Comparison of ENCODE assay signal across 29 cellular contexts in genomic region chr2:106869512-106870276, GRCh38. TPM values are rescaled to one million over a fixed set of nuclear protein-coding genes. Genes with fewer than 3 reads are reported as not detected.
DNase-seq lines count a peak whose midpoint lies in the region; ATAC-seq and TF ChIP-seq lines count a peak whose summit lies in the region.
"Had no signal": no experiment of that assay in that cellular context is flagged by ENCODE, and none has a peak within 500 bp of the region (broad histone marks: within the 10 kb centered on the region; RNA-seq: fewer than 3 reads in every experiment).

No MANE protein-coding gene starts in this region.

- H3K4me1 Mint-ChIP-seq in endodermal cell = peaks cover 44% of the 10 kb centered on the region
- H3K4me1 Mint-ChIP-seq: stimulated activated naive B cell treated with anti-CD40 and anti-IgM and Interleukin-4, amounts not matched to agents 10 μg/mL and 1 μg/mL and 100 μg/mL, for 72 hours had no signal

- intact Hi-C loops in upper lobe of right lung (cut with DNase I) = no loop called here
- intact Hi-C loops in Right ventricle myocardium inferior (cut with DNase I) = no loop called here

- H3K27ac ChIP-seq in endodermal cell (ENCODE audit: low read depth, low read length) (peak overlapping the region; percentile 34), upper lobe of right lung (no peak overlapping the region)
- H3K27ac ChIP-seq: 22Rv1, cardiac muscle cell, esophagus squamous epithelium, heart right ventricle, RWPE1 had no signal

- H3K36me3 ChIP-seq in endodermal cell (ENCODE audit: control insufficient read depth, insufficient read depth, low read length) (no peaks in the 10 kb centered on the region), upper lobe of right lung (no peaks in the 10 kb centered on the region)
- H3K36me3 ChIP-seq: cardiac muscle cell, esophagus squamous epithelium, heart right ventricle had no signal

- DNase-seq in DMS153 (lab: John Stamatoyannopoulos, UW) = peak; percentile 12
- no peak for DNase-seq in DMS153 treated with DMSO at 0.1 percent for 48 hours (lab: John Stamatoyannopoulos, UW; ENCODE audit: unreplicated experiment)
- peak; percentile 85 for DNase-seq in NCI-H345 treated with DMSO at 0.1 percent for 48 hours (lab: John Stamatoyannopoulos, UW; ENCODE audit: unreplicated experiment)
- peak; percentile 77 for DNase-seq in endodermal cell
- no peak for DNase-seq in upper lobe of right lung
- no peak for DNase-seq in NK-92 (lab: John Stamatoyannopoulos, UW; ENCODE audit: unreplicated experiment)
- no peak for DNase-seq in Right ventricle myocardium inferior (ENCODE audit: missing footprints)
- DNase-seq: activated CD4-positive, alpha-beta memory T cell treated with anti-CD3 and anti-CD28 coated beads for 36 hours; activated CD4-positive, CD25-positive, alpha-beta regulatory T cell treated with anti-CD3 and anti-CD28 coated beads, Interleukin-2, amount 50 U/mL, for 72 hours; activated CD8-positive, alpha-beta memory T cell treated with anti-CD3 and anti-CD28 coated beads, Interleukin-2, amount 50 U/mL, for 4 hours; activated naive CD4-positive, alpha-beta T cell treated with anti-CD3 and anti-CD28 coated beads, Interleukin-2, amount 50 U/mL, for 16 hours; amygdala; cortex of kidney; esophagus squamous epithelium; foreskin melanocyte; heart right ventricle; Kasumi-1; mammary epithelial cell; NCI-H1694 treated with DMSO at 0.1 percent for 48 hours; NCI-H2171 treated with DMSO at 0.1 percent for 48 hours; NCI-H774; stimulated activated CD4-positive, alpha-beta T cell treated with anti-CD3 and anti-CD28 coated beads, Interleukin-4, amount 100 ng/mL, for 1 hour; stimulated activated naive B cell treated with anti-CD40 and anti-IgM and Interleukin-4, amounts not matched to agents 10 μg/mL and 1 μg/mL and 100 μg/mL, for 72 hours had no signal

- peak overlapping the region; percentile 13 for H3K4me3 Mint-ChIP-seq in endodermal cell
- H3K4me3 Mint-ChIP-seq: activated CD4-positive, alpha-beta memory T cell treated with anti-CD3 and anti-CD28 coated beads for 36 hours; stimulated activated naive B cell treated with anti-CD40 and anti-IgM and Interleukin-4, amounts not matched to agents 10 μg/mL and 1 μg/mL and 100 μg/mL, for 72 hours; T-helper 1 cell treated with Interleukin-12 subunit alpha and Interleukin-12 subunit beta and Interleukin-4 antibody, amounts not matched to agents 30 μg/mL and 1 μg/mL, for 36 hours had no signal

- peaks cover 2% of the 10 kb centered on the region for H3K9me3 Mint-ChIP-seq in endodermal cell
- H3K9me3 Mint-ChIP-seq: activated CD4-positive, alpha-beta memory T cell treated with anti-CD3 and anti-CD28 coated beads for 36 hours; T-helper 1 cell treated with Interleukin-12 subunit alpha and Interleukin-12 subunit beta and Interleukin-4 antibody, amounts not matched to agents 30 μg/mL and 1 μg/mL, for 36 hours had no signal

- WGBS in endodermal cell (ENCODE audit: insufficient coverage in 1 of 2, insufficient read length in 1 of 2), 2 experiments = 58 to 79% methylated on average over 5 to 8 of the region's 8 CpGs

- no peaks in the 10 kb centered on the region for H3K36me3 Mint-ChIP-seq in endodermal cell (ENCODE audit: low read depth)
- H3K36me3 Mint-ChIP-seq: activated CD4-positive, alpha-beta memory T cell treated with anti-CD3 and anti-CD28 coated beads for 36 hours; stimulated activated naive B cell treated with anti-CD40 and anti-IgM and Interleukin-4, amounts not matched to agents 10 μg/mL and 1 μg/mL and 100 μg/mL, for 72 hours had no signal

- no peak overlapping the region for H3K4me3 ChIP-seq in endodermal cell (ENCODE audit: low read length)
- H3K4me3 ChIP-seq in upper lobe of right lung = no peak overlapping the region
- H3K4me3 ChIP-seq: cardiac muscle cell, esophagus squamous epithelium, heart right ventricle had no signal

- no peaks in the 10 kb centered on the region for H3K27me3 Mint-ChIP-seq in endodermal cell (ENCODE audit: insufficient read depth)
- H3K27me3 Mint-ChIP-seq: activated CD4-positive, alpha-beta memory T cell treated with anti-CD3 and anti-CD28 coated beads for 36 hours had no signal

- H3K4me1 ChIP-seq in endodermal cell (ENCODE audit: control insufficient read depth, insufficient read depth, low read length) (peaks cover 14% of the 10 kb centered on the region), upper lobe of right lung (no peaks in the 10 kb centered on the region)

- H3K27me3 ChIP-seq in endodermal cell (ENCODE audit: control insufficient read depth, insufficient read depth, low read length, poor library complexity, severe bottlenecking) (no peaks in the 10 kb centered on the region), upper lobe of right lung (no peaks in the 10 kb centered on the region)
- H3K27me3 ChIP-seq: esophagus squamous epithelium had no signal

- peak overlapping the region; percentile 70 for H3K27ac Mint-ChIP-seq in endodermal cell
- H3K27ac Mint-ChIP-seq: activated CD4-positive, alpha-beta memory T cell treated with anti-CD3 and anti-CD28 coated beads for 36 hours; stimulated activated naive B cell treated with anti-CD40 and anti-IgM and Interleukin-4, amounts not matched to agents 10 μg/mL and 1 μg/mL and 100 μg/mL, for 72 hours; T-helper 1 cell treated with Interleukin-12 subunit alpha and Interleukin-12 subunit beta and Interleukin-4 antibody, amounts not matched to agents 30 μg/mL and 1 μg/mL, for 36 hours had no signal

- no peak overlapping the region for H3K9ac ChIP-seq in endodermal cell (ENCODE audit: extremely low read depth, low read length, poor library complexity, severe bottlenecking)

- peak; percentile 12 for ATAC-seq in upper lobe of right lung
- ATAC-seq in HG02973 (IDR thresholded peaks at IDR 0.05; ENCODE audit: unreplicated experiment) = no peak
- ATAC-seq in Right ventricle myocardium inferior = no peak
- ATAC-seq: heart right ventricle; right cardiac atrium; stimulated activated naive B cell treated with anti-CD40 and anti-IgM and Interleukin-4, amounts not matched to agents 10 μg/mL and 1 μg/mL and 100 μg/mL, for 72 hours had no signal

- peak; percentile 48 for TF ChIP-seq CTCF in endodermal cell (conservative IDR thresholded peaks at IDR 0.05)
- TF ChIP-seq CTCF in upper lobe of right lung (IDR thresholded peaks at IDR 0.05) = no peak

- H3K9me3 ChIP-seq in endodermal cell (ENCODE audit: control insufficient read depth, low read length) (peaks cover 10% of the 10 kb centered on the region), upper lobe of right lung (no peaks in the 10 kb centered on the region)
- H3K9me3 ChIP-seq: esophagus squamous epithelium, heart right ventricle had no signal

RNA-seq across cellular contexts. Expression of gene ST6GAL2, which starts 16.3 kb away (rescaled TPM):
- total RNA-seq in endodermal cell (10 to 100 TPM in 1 of 2 donors, 1 to 10 TPM in 1; 7.8 to 17.9 TPM), upper lobe of right lung (2.5 TPM), Right ventricle myocardium inferior (0.38 TPM)
- polyA plus RNA-seq in endodermal cell (2013, experiment 1 of 2) = 19.3 TPM
- 18.8 TPM for polyA plus RNA-seq in endodermal cell (2013, experiment 2 of 2)
- total RNA-seq: activated CD4-positive, alpha-beta memory T cell treated with anti-CD3 and anti-CD28 coated beads for 36 hours had no signal

Comparison
In these comparisons a context has a peak if more than half of its experiments do, and no peak if none do; other contexts are left out.
1. DNase-seq: peak in DMS153 (single experiment), NCI-H345 treated with DMSO at 0.1 percent for 48 hours (single experiment) and endodermal cell (single experiment); none in DMS153 treated with DMSO at 0.1 percent for 48 hours (single experiment), upper lobe of right lung (single experiment), NK-92 (single experiment) and Right ventricle myocardium inferior (single experiment).